ENCODE assay signal across 1 cellular context in genomic region chr7:130384371-130384801, GRCh38.
TF ChIP-seq lines count a peak whose summit lies in the region.

No MANE protein-coding gene starts in this region.

TF ChIP-seq in HepG2, 621 proteins besides CTCF, POLR2A, EP300 and RAD21:
- TF ChIP-seq ZNF652 (CRISPR knock-in tag; IDR thresholded peaks at IDR 0.05; ENCODE audit: borderline replicate concordance, low read depth) (no peak), MNT (IDR thresholded peaks at IDR 0.05) (peak; percentile 16; the same call in 1 of the 2 replicates)
